ENCODE assay signal across 17 cellular contexts in genomic region chr18:55121397-55122170, GRCh38.
DNase-seq lines count a peak whose midpoint lies in the region; ATAC-seq and TF ChIP-seq lines count a peak whose summit lies in the region.
"Had no signal": no experiment of that assay in that cellular context is flagged by ENCODE, and none has a peak within 500 bp of the region (broad histone marks: within the 10 kb centered on the region; RNA-seq: fewer than 3 reads in every experiment).

No MANE protein-coding gene starts in this region.

- H3K36me3 Mint-ChIP-seq in nephron progenitor cell (ENCODE audit: low read depth) = no peaks in the 10 kb centered on the region
- no peaks in the 10 kb centered on the region for H3K36me3 Mint-ChIP-seq in activated CD8-positive, alpha-beta T cell treated with anti-CD3 and anti-CD28 coated beads for 36 hours (ENCODE audit: low read depth)

- peak overlapping the region; percentile 29 for H3K27ac Mint-ChIP-seq in nephron progenitor cell
- H3K27ac Mint-ChIP-seq in activated CD8-positive, alpha-beta T cell treated with anti-CD3 and anti-CD28 coated beads for 36 hours = no peak overlapping the region

- no peak overlapping the region for H3K4me3 Mint-ChIP-seq in nephron progenitor cell
- H3K4me3 Mint-ChIP-seq in activated CD8-positive, alpha-beta T cell treated with anti-CD3 and anti-CD28 coated beads for 36 hours = no peak overlapping the region

- ATAC-seq in GM18511 (IDR thresholded peaks at IDR 0.05; ENCODE audit: unreplicated experiment) = peak; percentile 51
- ATAC-seq in GM21529 (IDR thresholded peaks at IDR 0.05; ENCODE audit: unreplicated experiment) = peak; percentile 73
- ATAC-seq in HG03095 (IDR thresholded peaks at IDR 0.05; ENCODE audit: unreplicated experiment) = peak; percentile 72
- no peak for ATAC-seq in activated CD8-positive, alpha-beta T cell treated with anti-CD3 and anti-CD28 coated beads for 36 hours

- H3K27me3 Mint-ChIP-seq in nephron progenitor cell (ENCODE audit: low read depth, poor library complexity) = no peaks in the 10 kb centered on the region
- H3K27me3 Mint-ChIP-seq in activated CD8-positive, alpha-beta T cell treated with anti-CD3 and anti-CD28 coated beads for 36 hours = peaks cover 3% of the 10 kb centered on the region

- H3K27ac ChIP-seq in dorsolateral prefrontal cortex = no peak overlapping the region
- H3K27ac ChIP-seq: SK-N-MC had no signal

- POLR2A ChIA-PET in activated CD8-positive, alpha-beta T cell treated with anti-CD3 and anti-CD28 coated beads for 36 hours (lab: Charles Lee) = no interaction called here

- CTCF ChIA-PET in activated CD8-positive, alpha-beta T cell treated with anti-CD3 and anti-CD28 coated beads for 36 hours (lab: Charles Lee) = no interaction called here

- DNase-seq in nephron progenitor cell (no peak), dorsolateral prefrontal cortex (no peak), GF-D8 (lab: John Stamatoyannopoulos, UW) (no peak)
- DNase-seq in activated CD8-positive, alpha-beta T cell treated with anti-CD3 and anti-CD28 coated beads for 36 hours = no peak
- DNase-seq: COR-L47, EL, Karpas-422, NCI-H1105, NCI-H1694, NCI-H2107, NCI-H2227 treated with DMSO at 0.1 percent for 48 hours, NCI-H524 treated with DMSO at 0.1 percent for 48 hours, Right ventricle myocardium superior had no signal

- H3K9me3 Mint-ChIP-seq in nephron progenitor cell = peaks cover 2% of the 10 kb centered on the region
- no peaks in the 10 kb centered on the region for H3K9me3 Mint-ChIP-seq in activated CD8-positive, alpha-beta T cell treated with anti-CD3 and anti-CD28 coated beads for 36 hours

- no peaks in the 10 kb centered on the region for H3K4me1 Mint-ChIP-seq in nephron progenitor cell
- H3K4me1 Mint-ChIP-seq in activated CD8-positive, alpha-beta T cell treated with anti-CD3 and anti-CD28 coated beads for 36 hours (ENCODE audit: low read depth) = no peaks in the 10 kb centered on the region

- H3K4me3 ChIP-seq in dorsolateral prefrontal cortex = no peak overlapping the region
- H3K4me3 ChIP-seq: SK-N-MC had no signal

- H3K27me3 ChIP-seq in dorsolateral prefrontal cortex = no peaks in the 10 kb centered on the region

- intact Hi-C loops in dorsolateral prefrontal cortex (cut with DNase I) = no loop called here
- intact Hi-C loops in activated CD8-positive, alpha-beta T cell treated with anti-CD3 and anti-CD28 coated beads for 36 hours (cut with micrococcal nuclease) = no loop called here

- TF ChIP-seq CTCF in nephron progenitor cell (IDR thresholded peaks at IDR 0.05) = no peak
- no peak for TF ChIP-seq CTCF in dorsolateral prefrontal cortex (IDR thresholded peaks at IDR 0.05 in 54 of 56, conservative IDR thresholded peaks at IDR 0.05 in 2 of 56; ENCODE audit: low read depth in 1 of 56, partially characterized antibody in 56 of 56)
- no peak for TF ChIP-seq CTCF in activated CD8-positive, alpha-beta T cell treated with anti-CD3 and anti-CD28 coated beads for 36 hours (IDR thresholded peaks at IDR 0.05)
